10 cellular contexts compared by ENCODE assay signal in the genomic region with DNA sequence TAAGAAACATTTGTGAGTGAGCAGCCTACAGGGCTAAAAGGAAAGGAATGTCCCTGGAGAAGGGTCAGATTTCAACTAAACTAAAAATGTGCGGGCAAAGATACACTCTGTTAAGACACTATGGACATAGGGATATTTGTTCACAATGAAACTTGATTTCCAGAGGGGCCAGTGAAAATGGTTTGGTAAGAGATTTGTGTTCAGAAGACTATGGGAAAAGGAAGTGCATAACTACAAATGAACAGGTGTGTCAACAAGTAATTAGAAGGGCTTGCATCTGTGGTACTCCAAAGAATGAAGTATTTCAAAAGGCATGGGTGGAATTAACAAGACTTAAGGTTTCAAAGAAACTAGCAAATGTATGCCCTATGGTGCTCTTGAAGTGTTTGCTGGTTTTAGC.
"Had no signal": no experiment of that assay in that cellular context is flagged by ENCODE, and none has a peak within 500 bp of the region (broad histone marks: within the 10 kb centered on the region; RNA-seq: fewer than 3 reads in every experiment).

No MANE protein-coding gene starts in this region.

- H3K4me1 ChIP-seq: body of pancreas, pancreas had no signal

- H3K4me3 Mint-ChIP-seq: activated naive CD4-positive, alpha-beta T cell treated with anti-CD3 and anti-CD28 coated beads, Interleukin-2, amount 50 U/mL, for 24 hours; dendritic cell treated with granulocyte-macrophage colony-stimulating factor and Interleukin-4, amounts not matched to agents 40 ng/mL and 50 ng/mL, for 4 days; neural crest cell had no signal

- DNase-seq: activated CD4-positive, CD25-positive, alpha-beta regulatory T cell; activated effector memory CD4-positive, alpha-beta T cell treated with Interleukin-2 at 50 U/mL for 16 hours; body of pancreas; erythroblast; hypothalamus; kidney glomerular epithelial cell; pancreas had no signal

- ATAC-seq: body of pancreas, pancreas had no signal

- H3K27ac Mint-ChIP-seq: activated naive CD4-positive, alpha-beta T cell treated with anti-CD3 and anti-CD28 coated beads, Interleukin-2, amount 50 U/mL, for 24 hours; dendritic cell treated with granulocyte-macrophage colony-stimulating factor and Interleukin-4, amounts not matched to agents 40 ng/mL and 50 ng/mL, for 4 days had no signal

- H3K27ac ChIP-seq: body of pancreas, pancreas had no signal

- H3K9me3 ChIP-seq: body of pancreas, pancreas had no signal

- H3K27me3 ChIP-seq: body of pancreas, pancreas had no signal

- H3K36me3 ChIP-seq: pancreas had no signal

- H3K9me3 Mint-ChIP-seq: dendritic cell treated with granulocyte-macrophage colony-stimulating factor and Interleukin-4, amounts not matched to agents 40 ng/mL and 50 ng/mL, for 4 days had no signal

- H3K4me3 ChIP-seq: body of pancreas, pancreas had no signal

- H3K27me3 Mint-ChIP-seq: activated naive CD4-positive, alpha-beta T cell treated with anti-CD3 and anti-CD28 coated beads, Interleukin-2, amount 50 U/mL, for 24 hours; dendritic cell treated with granulocyte-macrophage colony-stimulating factor and Interleukin-4, amounts not matched to agents 40 ng/mL and 50 ng/mL, for 4 days had no signal
